1 cellular context compared by ENCODE assay signal in genomic region chr16:3150346-3151218, GRCh38.
TF ChIP-seq lines count a peak whose summit lies in the region.

No MANE protein-coding gene starts in this region.

TF ChIP-seq in HepG2, 621 proteins besides CTCF, POLR2A, EP300 and RAD21 (continued from another document):
- no peak for TF ChIP-seq MLXIP (CRISPR knock-in tag; IDR thresholded peaks at IDR 0.05; ENCODE audit: borderline replicate concordance)
TF ChIP-seq in HepG2: peak in this region for 307.
